In genomic region chr5:25393957-25394356, GRCh38 we compare ENCODE assay signal across 17 cellular contexts.
DNase-seq lines count a peak whose midpoint lies in the region; ATAC-seq, FAIRE-seq and TF ChIP-seq lines count a peak whose summit lies in the region.
"Had no signal": no experiment of that assay in that cellular context is flagged by ENCODE, and none has a peak within 500 bp of the region (broad histone marks: within the 10 kb centered on the region; RNA-seq: fewer than 3 reads in every experiment).

No MANE protein-coding gene starts in this region.

- 5% methylated on average over 1 of the region's 1 CpG for WGBS in HepG2 (ENCODE audit: low lambda C conversion rate)
- WGBS in right lobe of liver (ENCODE audit: insufficient coverage, low coverage, low lambda C conversion rate, missing lambda C conversion rate) = 58% methylated on average over 1 of the region's 1 CpG
- WGBS in IMR-90 (ENCODE audit: extremely low coverage in 2 of 2, insufficient read length in 1 of 2), 2 experiments = no CpG with 5 or more reads among the region's 1 CpG

- no peak overlapping the region for H3K4me3 ChIP-seq in HepG2 (replicated peaks in 1 of 3; ENCODE audit: insufficient read depth in 1 of 3, low read depth in 2 of 3, low read length in 3 of 3)
- H3K4me3 ChIP-seq in right lobe of liver = no peak overlapping the region
- H3K4me3 ChIP-seq in IMR-90 (ENCODE audit: insufficient read depth, low read depth, low read length) = no peak overlapping the region
- no peak overlapping the region for H3K4me3 ChIP-seq in neural progenitor cell
- H3K4me3 ChIP-seq: GM23338, HAP-1 had no signal

- no peak for FAIRE-seq in HepG2 (lab: Jason Lieb, UNC)
- FAIRE-seq: GM12891, GM18507 had no signal

- no peak overlapping the region for H2BK20ac ChIP-seq in IMR-90 (ENCODE audit: low read depth, low read length)

- H3K36me3 ChIP-seq in HepG2 (replicated peaks in 1 of 2; ENCODE audit: control insufficient read depth in 1 of 2, insufficient read depth in 2 of 2, low read length in 2 of 2) = no peaks in the 10 kb centered on the region
- no peaks in the 10 kb centered on the region for H3K36me3 ChIP-seq in right lobe of liver
- H3K36me3 ChIP-seq in IMR-90 (ENCODE audit: control insufficient read depth, insufficient read depth, low read length) = no peaks in the 10 kb centered on the region
- H3K36me3 ChIP-seq in neural progenitor cell = no peaks in the 10 kb centered on the region
- H3K36me3 ChIP-seq: HAP-1 had no signal

- peaks cover 44% of the 10 kb centered on the region; the same call in 1 of the 2 replicates for H3K9me3 ChIP-seq in HepG2 (ENCODE audit: low read length)
- H3K9me3 ChIP-seq in right lobe of liver = no peaks in the 10 kb centered on the region
- H3K9me3 ChIP-seq in IMR-90 (ENCODE audit: control insufficient read depth, insufficient read depth, low read length) = 0 out of 2 replicates have a peak, but pooled peaks cover 3% of the 10 kb centered on the region
- H3K9me3 ChIP-seq in neural progenitor cell (ENCODE audit: low read depth) = no peaks in the 10 kb centered on the region
- H3K9me3 ChIP-seq: HAP-1 had no signal

- H4K20me1 ChIP-seq in HepG2 (ENCODE audit: insufficient read depth, low read length) (no peaks in the 10 kb centered on the region), IMR-90 (ENCODE audit: insufficient read depth, low read length) (no peaks in the 10 kb centered on the region), neural progenitor cell (ENCODE audit: low read depth) (no peaks in the 10 kb centered on the region)

- no peak overlapping the region for H3K4ac ChIP-seq in IMR-90 (ENCODE audit: low read depth, low read length)

- no peak for TF ChIP-seq RAD21 in HepG2 (CRISPR knock-in tag; IDR thresholded peaks at IDR 0.05)
- TF ChIP-seq RAD21 in IMR-90 (IDR thresholded peaks at IDR 0.05; ENCODE audit: low read length) = no peak

- TF ChIP-seq POLR2A in HepG2 (IDR thresholded peaks at IDR 0.05; ENCODE audit: insufficient read depth in 1 of 2, low read depth in 2 of 2, low read length in 2 of 2) (no peak), right lobe of liver (IDR thresholded peaks at IDR 0.05) (no peak), IMR-90 (IDR thresholded peaks at IDR 0.05; ENCODE audit: low read depth, low read length) (no peak)

- in situ Hi-C loops in HepG2 (cut with HindIII; ENCODE audit: extremely low pct_ligation_motif_present, low pct_unique_long_range_greater_than_20kb) (no loop called here), IMR-90 (cut with MboI; ENCODE audit: low sequenced_read_pairs) (no loop called here)

- no TSS peak for BruUV-seq in HepG2 (replicated peaks; lab: Mats Ljungman, UMichigan)
- BruUV-seq in IMR-90 (replicated peaks; lab: Mats Ljungman, UMichigan) = no TSS peak

- H3K9me3 Mint-ChIP-seq in neural progenitor cell = no peaks in the 10 kb centered on the region
- H3K9me3 Mint-ChIP-seq: GM23338 had no signal

- ATAC-seq in HepG2 (peak; percentile 75), right lobe of liver (no peak), IMR-90 (ENCODE audit: low read depth) (no peak)
- ATAC-seq: GM23338 had no signal

- H3K27ac Mint-ChIP-seq in neural progenitor cell = no peak overlapping the region
- H3K27ac Mint-ChIP-seq: CD4-positive, alpha-beta memory T cell; GM23338 had no signal

- TF ChIP-seq CTCF in HepG2 (CRISPR knock-in tag; IDR thresholded peaks at IDR 0.05) (no peak), right lobe of liver (IDR thresholded peaks at IDR 0.05) (no peak), IMR-90 (conservative IDR thresholded peaks at IDR 0.05; ENCODE audit: low read depth, low read length) (no peak), neural progenitor cell (IDR thresholded peaks at IDR 0.05) (no peak)

- H4K5ac ChIP-seq in IMR-90 (ENCODE audit: low read depth, low read length) = no peak overlapping the region

- H3K79me1 ChIP-seq in IMR-90 (ENCODE audit: low read depth in 1 of 2, low read length in 2 of 2) = no peaks in the 10 kb centered on the region

- peak; percentile 71 for DNase-seq in HepG2 (ENCODE audit: low spot score)
- DNase-seq in right lobe of liver = no peak
- DNase-seq in IMR-90 = no peak
- DNase-seq in neural progenitor cell (ENCODE audit: low spot score) = no peak
- DNase-seq in activated CD4-positive, alpha-beta T cell treated with anti-CD3 and anti-CD28 coated beads for 48 hours = no peak
- no peak for DNase-seq in NCI-H1105 treated with DMSO at 0.1 percent for 48 hours (lab: John Stamatoyannopoulos, UW)
- DNase-seq: 8988T; Calu3; CD4-positive, alpha-beta memory T cell; COR-L47; DMS53; DMS79 treated with DMSO at 0.1 percent for 48 hours; GF-D8 had no signal

- H3K9ac ChIP-seq in HepG2 (ENCODE audit: insufficient read depth, low read depth, low read length) (no peak overlapping the region), IMR-90 (ENCODE audit: low read depth, low read length) (no peak overlapping the region), neural progenitor cell (no peak overlapping the region)

- no peak overlapping the region for H3K23ac ChIP-seq in IMR-90 (ENCODE audit: low read depth, low read length)

- H3K18ac ChIP-seq in IMR-90 (ENCODE audit: low read depth, low read length) = no peak overlapping the region

- H4K8ac ChIP-seq in IMR-90 (ENCODE audit: low read depth in 2 of 2, low read length in 2 of 2) = no peak overlapping the region

- H3K4me1 ChIP-seq in HepG2 (ENCODE audit: insufficient read depth, low read length) = peaks cover 18% of the 10 kb centered on the region
- no peaks in the 10 kb centered on the region for H3K4me1 ChIP-seq in right lobe of liver
- H3K4me1 ChIP-seq in IMR-90 (ENCODE audit: control insufficient read depth, insufficient read depth, low read length) = no peaks in the 10 kb centered on the region
- peaks cover 7% of the 10 kb centered on the region for H3K4me1 ChIP-seq in neural progenitor cell
- H3K4me1 ChIP-seq: HAP-1 had no signal

- no peak overlapping the region for H3K14ac ChIP-seq in IMR-90 (replicated peaks; ENCODE audit: low read depth, low read length)

- H2BK120ac ChIP-seq in IMR-90 (ENCODE audit: low read depth, low read length) = no peak overlapping the region

- POLR2A ChIA-PET in HepG2 (lab: Yijun Ruan, JAX) = no interaction called here
- POLR2A ChIA-PET in IMR-90 (lab: Charles Lee; ENCODE audit: unreplicated experiment) = no interaction called here

- H3K27me3 Mint-ChIP-seq in neural progenitor cell (ENCODE audit: insufficient read depth, low read depth) = no peaks in the 10 kb centered on the region
- H3K27me3 Mint-ChIP-seq: CD4-positive, alpha-beta memory T cell had no signal

- peaks cover 16% of the 10 kb centered on the region for H3K4me1 Mint-ChIP-seq in neural progenitor cell
- H3K4me1 Mint-ChIP-seq: CD4-positive, alpha-beta memory T cell had no signal

- H2AFZ ChIP-seq in HepG2 (ENCODE audit: low read length) = no peak overlapping the region
- no peak overlapping the region for H2AFZ ChIP-seq in IMR-90 (replicated peaks; ENCODE audit: low read length, poor library complexity)
- no peak overlapping the region for H2AFZ ChIP-seq in neural progenitor cell (replicated peaks)
- H2AFZ ChIP-seq: GM23338 had no signal

- dilution Hi-C loops in IMR-90 (cut with HindIII; ENCODE audit: low sequenced_read_pairs, unreplicated experiment) = no loop called here

- no peak overlapping the region for H2AK5ac ChIP-seq in IMR-90 (ENCODE audit: low read depth, low read length)

- H3K9me1 ChIP-seq in IMR-90 (ENCODE audit: insufficient read depth, low read length) = no peaks in the 10 kb centered on the region

- H2BK5ac ChIP-seq in IMR-90 (ENCODE audit: low read depth, low read length, poor library complexity, severe bottlenecking) = no peak overlapping the region

- peak overlapping the region; percentile 16 for H3K27ac ChIP-seq in HepG2 (ENCODE audit: extremely low read length, insufficient read depth, low read length)
- no peak overlapping the region for H3K27ac ChIP-seq in right lobe of liver
- no peak overlapping the region for H3K27ac ChIP-seq in IMR-90 (ENCODE audit: insufficient read depth, low read length)
- no peak overlapping the region for H3K27ac ChIP-seq in neural progenitor cell

- no peak overlapping the region for H3K56ac ChIP-seq in IMR-90 (ENCODE audit: extremely low read depth, insufficient read depth, low read length)

- no peaks in the 10 kb centered on the region for H3F3A ChIP-seq in neural progenitor cell (ENCODE audit: low read depth)

- CTCF ChIA-PET in HepG2 (lab: Yijun Ruan, JAX; ENCODE audit: low intra/inter-chr PET ratio, low total read pairs) = no interaction called here
- CTCF ChIA-PET in IMR-90 (lab: Yijun Ruan, JAX) = no interaction called here

- H2AK9ac ChIP-seq in IMR-90 (replicated peaks; ENCODE audit: low read depth, low read length, poor library complexity) = no peak overlapping the region

- H2BK15ac ChIP-seq in IMR-90 (ENCODE audit: low read depth, low read length) = no peak overlapping the region

- H3K27me3 ChIP-seq in HepG2 (ENCODE audit: control insufficient read depth in 1 of 2, insufficient read depth in 2 of 2, low read length in 2 of 2) = no peaks in the 10 kb centered on the region
- H3K27me3 ChIP-seq in right lobe of liver = no peaks in the 10 kb centered on the region
- no peaks in the 10 kb centered on the region for H3K27me3 ChIP-seq in IMR-90 (ENCODE audit: control insufficient read depth, insufficient read depth, low read length)
- H3K27me3 ChIP-seq in neural progenitor cell = no peaks in the 10 kb centered on the region

- no peak overlapping the region for H4K91ac ChIP-seq in IMR-90 (ENCODE audit: insufficient read depth, low read depth, low read length)

- no peak overlapping the region for H3K4me3 Mint-ChIP-seq in neural progenitor cell
- H3K4me3 Mint-ChIP-seq: CD4-positive, alpha-beta memory T cell; GM23338 had no signal

- TF ChIP-seq EP300 in HepG2 (IDR thresholded peaks at IDR 0.05; ENCODE audit: low read depth in 2 of 2, low read length in 2 of 2) (no peak), HepG2 (CRISPR knock-in tag; IDR thresholded peaks at IDR 0.05; ENCODE audit: borderline replicate concordance) (no peak)

- H3K36me3 Mint-ChIP-seq in neural progenitor cell = no peaks in the 10 kb centered on the region
- H3K36me3 Mint-ChIP-seq: CD4-positive, alpha-beta memory T cell had no signal

- no peak overlapping the region for H3K4me2 ChIP-seq in HepG2 (ENCODE audit: low read depth, low read length)
- no peak overlapping the region for H3K4me2 ChIP-seq in IMR-90 (ENCODE audit: low read depth, low read length)
- peak overlapping the region; percentile 9 for H3K4me2 ChIP-seq in neural progenitor cell
- H3K4me2 ChIP-seq: GM23338 had no signal

- H3K79me2 ChIP-seq in HepG2 (ENCODE audit: insufficient read depth, low read length) (no peaks in the 10 kb centered on the region), neural progenitor cell (ENCODE audit: low read depth) (no peaks in the 10 kb centered on the region)

- intact Hi-C loops in HepG2 (cut with micrococcal nuclease; ENCODE audit: unreplicated experiment) = no loop called here
- intact Hi-C loops in right lobe of liver (cut with DNase I) = no loop called here
- intact Hi-C loops in IMR-90 (cut with micrococcal nuclease) = no loop called here

TF ChIP-seq in HepG2, 621 proteins besides CTCF, POLR2A, EP300 and RAD21 (continues in another document):
- peak; percentile 90 to 94 for TF ChIP-seq MAFK (conservative IDR thresholded peaks at IDR 0.05 in 1 of 2, IDR thresholded peaks at IDR 0.05 in 1 of 2; ENCODE audit: low read length in 2 of 2)
- TF ChIP-seq POLR2AphosphoS5 (IDR thresholded peaks at IDR 0.05; ENCODE audit: low read depth, low read length) = no peak

TF ChIP-seq in IMR-90, 13 proteins besides CTCF, POLR2A, EP300 and RAD21 (continues in another document):
- TF ChIP-seq RFX5 (IDR thresholded peaks at IDR 0.05; ENCODE audit: low read depth, low read length) = no peak
